In the genomic region with DNA sequence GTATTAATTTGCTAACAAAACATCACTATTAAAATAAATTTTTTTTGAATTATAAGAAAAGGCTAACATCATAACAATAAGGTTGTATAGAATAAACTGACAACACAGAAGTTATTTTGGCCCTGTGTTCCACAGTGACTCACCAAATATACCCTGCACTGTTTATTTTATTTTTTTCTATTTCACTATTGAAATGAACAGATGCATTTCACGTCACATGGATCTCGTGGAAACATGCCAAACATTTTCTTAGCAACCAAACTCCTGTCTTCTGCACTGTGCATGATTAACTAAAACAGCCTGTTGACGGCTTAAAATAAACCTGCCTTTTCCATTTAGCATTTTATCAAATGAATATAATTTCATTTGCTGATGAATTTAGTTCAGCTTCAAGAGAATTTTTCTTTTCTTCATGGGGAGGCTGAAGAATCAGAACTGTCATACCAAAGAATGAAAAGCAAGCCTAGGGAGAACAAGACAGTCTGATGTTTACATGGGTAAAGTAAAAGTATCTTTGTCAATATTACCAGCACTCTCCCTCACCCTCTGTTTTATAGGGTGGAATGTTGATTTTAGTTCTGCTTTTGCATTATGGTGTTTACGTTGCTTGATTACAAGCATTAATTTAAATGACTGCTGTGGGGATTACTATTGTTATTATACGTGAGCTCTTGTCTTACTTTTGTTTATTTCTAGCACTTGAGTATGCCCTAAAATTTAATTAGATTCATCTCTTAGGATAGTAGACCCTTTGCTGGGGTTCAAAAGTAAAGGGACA, we compare ENCODE assay signal across 9 cellular contexts.
DNase-seq lines count a peak whose midpoint lies in the region; ATAC-seq and TF ChIP-seq lines count a peak whose summit lies in the region.
"Had no signal": no experiment of that assay in that cellular context is flagged by ENCODE, and none has a peak within 500 bp of the region (broad histone marks: within the 10 kb centered on the region; RNA-seq: fewer than 3 reads in every experiment).

No MANE protein-coding gene starts in this region.

- ATAC-seq in HG03354 (IDR thresholded peaks at IDR 0.05; ENCODE audit: poor library complexity, severe bottlenecking, unreplicated experiment) (peak; percentile 93), natural killer cell (no peak)

- no peaks in the 10 kb centered on the region for H3K27me3 ChIP-seq in testis
- H3K27me3 ChIP-seq: right lobe of liver had no signal

- H3K4me1 ChIP-seq in testis, result no peaks in the 10 kb centered on the region
- H3K4me1 ChIP-seq: right lobe of liver had no signal

- no peaks in the 10 kb centered on the region for H3K4me1 Mint-ChIP-seq in natural killer cell

- H3K27me3 Mint-ChIP-seq in natural killer cell (ENCODE audit: low read depth in 2 of 2), result no peaks in the 10 kb centered on the region

- intact Hi-C loops in testis (cut with DNase I; ENCODE audit: low total_unique reads) (no loop called here), natural killer cell (cut with micrococcal nuclease) (no loop called here)

- DNase-seq in NCI-H510A treated with DMSO at 0.1 percent for 48 hours (lab: John Stamatoyannopoulos, UW) (peak; percentile 48), NCI-H510A (lab: John Stamatoyannopoulos, UW) (no peak), NCI-H774 (lab: John Stamatoyannopoulos, UW) (peak; percentile 97), fibroblast of the aortic adventitia (ENCODE audit: low read depth) (peak; percentile 91), testis (peak; percentile 16), natural killer cell (no peak)
- DNase-seq in activated CD8-positive, alpha-beta memory T cell treated with anti-CD3 and anti-CD28 coated beads for 24 hours, result no peak
- DNase-seq: right lobe of liver had no signal

- H3K4me3 ChIP-seq in fibroblast of the aortic adventitia (ENCODE audit: low read depth, low read length), result no peak overlapping the region
- no peak overlapping the region for H3K4me3 ChIP-seq in testis
- H3K4me3 ChIP-seq: right lobe of liver had no signal

- H3K9me3 Mint-ChIP-seq in natural killer cell, result peaks cover 0 to 2% of the 10 kb centered on the region in 2 donors

- no peak overlapping the region for H3K27ac Mint-ChIP-seq in natural killer cell

- no peak for TF ChIP-seq POLR2A in testis (IDR thresholded peaks at IDR 0.05)

- no peaks in the 10 kb centered on the region for H3K36me3 Mint-ChIP-seq in natural killer cell

- WGBS in testis, 2 donors, result 54 to 57% methylated on average over 5 of the region's 5 CpGs

- H3K9me3 ChIP-seq in testis, result no peaks in the 10 kb centered on the region
- H3K9me3 ChIP-seq: right lobe of liver had no signal

- no peaks in the 10 kb centered on the region for H3K36me3 ChIP-seq in testis (ENCODE audit: low read depth, missing control alignments)
- H3K36me3 ChIP-seq: right lobe of liver had no signal

- no peak overlapping the region for H3K27ac ChIP-seq in testis
- H3K27ac ChIP-seq: right lobe of liver had no signal

- no peak overlapping the region for H3K4me3 Mint-ChIP-seq in natural killer cell

- TF ChIP-seq CTCF in fibroblast of the aortic adventitia (IDR thresholded peaks at IDR 0.05; ENCODE audit: insufficient read depth, low read length) (no peak), testis (IDR thresholded peaks at IDR 0.05) (no peak), natural killer cell (IDR thresholded peaks at IDR 0.05) (no peak)

Comparison
In these comparisons a context has a peak if more than half of its experiments do, and no peak if none do; other contexts are left out.
1. DNase-seq: peak in NCI-H510A treated with DMSO at 0.1 percent for 48 hours (single experiment), NCI-H774 (single experiment), fibroblast of the aortic adventitia (single experiment) and testis (single experiment); none in NCI-H510A (single experiment), natural killer cell (single experiment) and activated CD8-positive, alpha-beta memory T cell treated with anti-CD3 and anti-CD28 coated beads for 24 hours (single experiment).